ENCODE assay signal across 8 cellular contexts in the genomic region with DNA sequence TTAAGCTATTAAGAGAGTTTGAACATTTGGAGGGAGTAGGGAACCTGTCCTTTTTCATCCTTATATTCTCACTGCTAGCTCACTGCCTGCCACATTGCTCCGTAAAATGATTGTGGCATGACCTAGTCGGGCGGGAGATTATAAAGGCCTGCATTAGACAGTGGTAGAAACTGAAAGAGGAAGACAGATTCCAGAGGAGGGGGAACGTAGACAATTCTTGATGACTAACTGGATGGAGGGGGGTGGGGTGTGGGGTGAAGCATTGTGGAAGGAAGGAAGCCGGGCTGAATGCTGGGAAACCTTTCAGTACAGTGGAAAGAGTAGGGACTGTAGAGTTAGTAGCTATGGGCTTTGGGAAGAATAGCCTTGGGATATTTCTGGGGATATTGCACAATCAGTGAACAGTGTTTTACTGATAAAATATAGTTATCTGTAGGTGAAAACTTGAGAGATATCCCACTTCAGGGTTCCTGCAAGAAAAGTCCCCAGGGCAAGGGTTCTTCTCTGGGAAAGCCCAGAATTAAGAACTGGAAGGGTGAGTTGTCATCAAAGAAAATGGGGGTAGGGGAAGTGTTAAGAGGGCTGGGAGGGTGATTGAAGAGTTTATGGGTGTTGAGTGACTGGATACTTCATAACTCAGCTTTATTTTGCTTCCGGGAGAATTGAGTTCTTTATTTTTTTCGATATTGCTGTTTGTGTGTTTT. TPM values are rescaled to one million over a fixed set of nuclear protein-coding genes. Genes with fewer than 3 reads are reported as not detected.
DNase-seq lines count a peak whose midpoint lies in the region; ATAC-seq and TF ChIP-seq lines count a peak whose summit lies in the region.

No MANE protein-coding gene starts in this region.

- no peak for TF ChIP-seq CTCF in heart right ventricle (IDR thresholded peaks at IDR 0.05)
- no peak for TF ChIP-seq CTCF in prostate gland (IDR thresholded peaks at IDR 0.05)

- H3K9me3 ChIP-seq in GM23248 (ENCODE audit: low read depth) (no peaks in the 10 kb centered on the region), adipocyte (ENCODE audit: control insufficient read depth, low read length) (no peaks in the 10 kb centered on the region), heart right ventricle (no peaks in the 10 kb centered on the region), prostate gland (no peaks in the 10 kb centered on the region)

- H3K4me1 ChIP-seq in GM23248 (ENCODE audit: insufficient read depth) (peaks cover 31% of the 10 kb centered on the region), adipocyte (ENCODE audit: control insufficient read depth, insufficient read depth, low read length) (peaks cover 33% of the 10 kb centered on the region), heart right ventricle (peaks cover 22 to 65% (median 51%) of the 10 kb centered on the region in 9 donors), prostate gland (replicated peaks) (peaks cover 15% of the 10 kb centered on the region)

- H3K4me3 ChIP-seq in GM23248 (peak overlapping the region; percentile 93), adipocyte (ENCODE audit: low read length) (peak overlapping the region; percentile 91), heart right ventricle (peak overlapping the region in 9 of 10 donors; percentile 72 to 98 (median 85)), prostate gland (peak overlapping the region in 1 of 2 donors; percentile 92)

- intact Hi-C loops in heart right ventricle (cut with DNase I) (loop anchor here in 5 of 10 donors (5.0 kb wide), 3 partner anchors 43 to 58 kb away; no protein-coding TSS in a partner anchor), prostate gland (cut with DNase I) (loop anchor here (5.0 kb wide), 1 partner anchor 43 kb away; no protein-coding TSS in a partner anchor)

- H2AFZ ChIP-seq in GM23248 = no peak overlapping the region

- peaks cover 3% of the 10 kb centered on the region; the same call in 1 of the 2 replicates for H4K20me1 ChIP-seq in GM23248 (ENCODE audit: insufficient read depth)

- peaks cover 76% of the 10 kb centered on the region for H3K79me2 ChIP-seq in GM23248 (ENCODE audit: insufficient read depth)

- peaks cover 32% of the 10 kb centered on the region for H3F3A ChIP-seq in GM23248 (ENCODE audit: insufficient read depth)

- peak overlapping the region; percentile 93 for H3K4me2 ChIP-seq in GM23248 (ENCODE audit: unreplicated experiment)

- no peak for TF ChIP-seq POLR2A in prostate gland (IDR thresholded peaks at IDR 0.05)

- H3K36me3 ChIP-seq in GM23248 (ENCODE audit: low read depth) = 0 out of 2 replicates have a peak, but pooled peaks cover 5% of the 10 kb centered on the region
- peaks cover 5% of the 10 kb centered on the region for H3K36me3 ChIP-seq in adipocyte (ENCODE audit: control insufficient read depth, insufficient read depth, low read length, severe bottlenecking)
- peaks cover 0 to 18% (median 0%) of the 10 kb centered on the region in 9 donors for H3K36me3 ChIP-seq in heart right ventricle
- no peaks in the 10 kb centered on the region for H3K36me3 ChIP-seq in prostate gland

- H3K27ac ChIP-seq in GM23248 (peak overlapping the region; percentile 99), heart right ventricle (peak overlapping the region; percentile 52 to 98 (median 94)), prostate gland (peak overlapping the region; percentile 93 to 94)

- no peaks in the 10 kb centered on the region for H3K9me2 ChIP-seq in GM23248 (ENCODE audit: insufficient read depth)

- in situ Hi-C loops in GM23248 (cut with MboI) = no loop called here

- ATAC-seq in heart right ventricle = peak; percentile 67 to 89 (median 78)
- no peak for ATAC-seq in GM21529 (IDR thresholded peaks at IDR 0.05; ENCODE audit: unreplicated experiment)
- no peak for ATAC-seq in GM18498 (IDR thresholded peaks at IDR 0.05; ENCODE audit: unreplicated experiment)
- ATAC-seq in HG03196 (IDR thresholded peaks at IDR 0.05; ENCODE audit: unreplicated experiment) = no peak

- H3K9ac ChIP-seq in GM23248 = peak overlapping the region; percentile 99
- H3K9ac ChIP-seq in adipocyte (ENCODE audit: low read length) = peak overlapping the region; percentile 100

- WGBS in GM23248 (ENCODE audit: low coverage in 1 of 2, low lambda C conversion rate in 2 of 2, missing lambda C conversion rate in 2 of 2), 2 experiments = 21 to 22% methylated on average over 7 of the region's 7 CpGs
- 25 to 27% methylated on average over 7 of the region's 7 CpGs for WGBS in heart right ventricle, 2 donors
- WGBS in prostate gland = 16% methylated on average over 7 of the region's 7 CpGs

- DNase-seq in GM23248 (peak; percentile 96), SIG-M5 (lab: John Stamatoyannopoulos, UW) (peak; percentile 77), adipocyte (ENCODE audit: low read depth) (peak; percentile 96), heart right ventricle (peak; percentile 31 to 90), prostate gland (ENCODE audit: low spot score) (peak; percentile 67)

- H3K27me3 ChIP-seq in GM23248 (replicated peaks; ENCODE audit: insufficient read depth) (no peaks in the 10 kb centered on the region), adipocyte (replicated peaks; ENCODE audit: control insufficient read depth, insufficient read depth, low read length) (no peaks in the 10 kb centered on the region), heart right ventricle (no peaks in the 10 kb centered on the region), prostate gland (replicated peaks; ENCODE audit: insufficient read depth) (no peaks in the 10 kb centered on the region)

RNA-seq across cellular contexts. Expression of gene MED15, which starts 2.1 kb away (rescaled TPM):
- 40.0 and 40.2 TPM in 2 replicates for total RNA-seq in GM23248 (2014; rRNA removed; shearing (Covaris generic))
- polyA plus RNA-seq in GM23248 (2016; fragmentation: Nextera tagmentation; extraction: Ambion mirVana) (69.4 and 69.7 TPM in 2 replicates), heart right ventricle (10 to 100 TPM; 33.8 to 40.8 TPM)
- total RNA-seq in heart right ventricle (10 to 100 TPM; 35.6 to 66.8 (median 44.0) TPM), prostate gland (10 to 100 TPM; 43.2 to 87.1 TPM)

RNA-seq across cellular contexts. Expression of gene KLHL22, which starts 13.9 kb away (rescaled TPM):
- total RNA-seq in GM23248 (2014; rRNA removed; shearing (Covaris generic)) = 37.7 and 41.3 TPM in 2 replicates
- 19.0 and 20.0 TPM in 2 replicates for polyA plus RNA-seq in GM23248 (2016; fragmentation: Nextera tagmentation; extraction: Ambion mirVana)
- total RNA-seq in heart right ventricle = 10 to 100 TPM; 14.1 to 29.3 (median 18.5) TPM
- 10 to 100 TPM; 11.3 to 15.4 TPM for polyA plus RNA-seq in heart right ventricle
- total RNA-seq in prostate gland = 10 to 100 TPM; 45.1 to 51.3 TPM

Comparison
In these comparisons a context has a peak if more than half of its experiments do, and no peak if none do; other contexts are left out.
1. ATAC-seq: peak in heart right ventricle (8 of 8); none in GM21529 (single experiment), GM18498 (single experiment) and HG03196 (single experiment).
2. Peak in every context shown above with its lines, with median percentiles within 50 percentile points of each other: DNase-seq and H3K27ac ChIP-seq.